In the genomic region with DNA sequence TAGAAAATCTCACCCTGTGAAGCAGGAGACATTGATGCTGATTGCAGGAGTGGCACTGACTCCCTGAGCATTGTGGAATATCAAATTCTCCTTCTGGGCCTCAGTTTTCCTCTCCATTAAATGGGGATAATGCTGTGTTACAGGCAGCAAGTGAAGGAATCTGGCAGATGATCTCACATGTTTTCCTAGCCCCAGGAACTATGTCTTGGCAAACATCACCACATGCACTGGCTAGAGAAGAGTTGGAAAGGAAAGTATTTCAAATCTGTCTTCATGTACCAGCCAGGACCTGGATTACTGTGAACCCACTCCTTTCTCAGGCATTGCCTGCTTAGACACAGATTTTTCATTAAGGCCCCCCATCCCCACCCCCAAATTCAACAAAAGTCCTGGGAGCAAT, we compare ENCODE assay signal across 1 cellular context.
TF ChIP-seq lines count a peak whose summit lies in the region.

No MANE protein-coding gene starts in this region.

TF ChIP-seq in K562, 482 proteins besides CTCF, POLR2A, EP300 and RAD21:
- TF ChIP-seq RBM25 (IDR thresholded peaks at IDR 0.05; ENCODE audit: low read depth, low read length, severe bottlenecking) = peak; percentile 64
- TF ChIP-seq, protein P1, sequence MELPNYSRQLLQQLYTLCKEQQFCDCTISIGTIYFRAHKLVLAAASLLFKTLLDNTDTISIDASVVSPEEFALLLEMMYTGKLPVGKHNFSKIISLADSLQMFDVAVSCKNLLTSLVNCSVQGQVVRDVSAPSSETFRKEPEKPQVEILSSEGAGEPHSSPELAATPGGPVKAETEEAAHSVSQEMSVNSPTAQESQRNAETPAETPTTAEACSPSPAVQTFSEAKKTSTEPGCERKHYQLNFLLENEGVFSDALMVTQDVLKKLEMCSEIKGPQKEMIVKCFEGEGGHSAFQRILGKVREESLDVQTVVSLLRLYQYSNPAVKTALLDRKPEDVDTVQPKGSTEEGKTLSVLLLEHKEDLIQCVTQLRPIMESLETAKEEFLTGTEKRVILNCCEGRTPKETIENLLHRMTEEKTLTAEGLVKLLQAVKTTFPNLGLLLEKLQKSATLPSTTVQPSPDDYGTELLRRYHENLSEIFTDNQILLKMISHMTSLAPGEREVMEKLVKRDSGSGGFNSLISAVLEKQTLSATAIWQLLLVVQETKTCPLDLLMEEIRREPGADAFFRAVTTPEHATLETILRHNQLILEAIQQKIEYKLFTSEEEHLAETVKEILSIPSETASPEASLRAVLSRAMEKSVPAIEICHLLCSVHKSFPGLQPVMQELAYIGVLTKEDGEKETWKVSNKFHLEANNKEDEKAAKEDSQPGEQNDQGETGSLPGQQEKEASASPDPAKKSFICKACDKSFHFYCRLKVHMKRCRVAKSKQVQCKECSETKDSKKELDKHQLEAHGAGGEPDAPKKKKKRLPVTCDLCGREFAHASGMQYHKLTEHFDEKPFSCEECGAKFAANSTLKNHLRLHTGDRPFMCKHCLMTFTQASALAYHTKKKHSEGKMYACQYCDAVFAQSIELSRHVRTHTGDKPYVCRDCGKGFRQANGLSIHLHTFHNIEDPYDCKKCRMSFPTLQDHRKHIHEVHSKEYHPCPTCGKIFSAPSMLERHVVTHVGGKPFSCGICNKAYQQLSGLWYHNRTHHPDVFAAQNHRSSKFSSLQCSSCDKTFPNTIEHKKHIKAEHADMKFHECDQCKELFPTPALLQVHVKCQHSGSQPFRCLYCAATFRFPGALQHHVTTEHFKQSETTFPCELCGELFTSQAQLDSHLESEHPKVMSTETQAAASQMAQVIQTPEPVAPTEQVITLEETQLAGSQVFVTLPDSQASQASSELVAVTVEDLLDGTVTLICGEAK (IDR thresholded peaks at IDR 0.05) = no peak
- TF ChIP-seq, protein P1 (CRISPR knock-in tag; IDR thresholded peaks at IDR 0.05) = no peak
